ENCODE assay signal across 1 cellular context in genomic region chr16:25177831-25178688, GRCh38.
A peak's percentile ranks its signal among the peaks of the same experiment; 100 is the strongest.
TF ChIP-seq lines count a peak whose summit lies in the region.

No MANE protein-coding gene starts in this region.

TF ChIP-seq in liver, 16 proteins besides CTCF, POLR2A, EP300 and RAD21 (continued from another document):
- TF ChIP-seq REST (IDR thresholded peaks at IDR 0.05): no peak
- TF ChIP-seq SP1 (IDR thresholded peaks at IDR 0.05): peak; percentile 33
- peak in 1 of 2 donors; percentile 64 for TF ChIP-seq HNF4A (conservative IDR thresholded peaks at IDR 0.05)
